In the genomic region with DNA sequence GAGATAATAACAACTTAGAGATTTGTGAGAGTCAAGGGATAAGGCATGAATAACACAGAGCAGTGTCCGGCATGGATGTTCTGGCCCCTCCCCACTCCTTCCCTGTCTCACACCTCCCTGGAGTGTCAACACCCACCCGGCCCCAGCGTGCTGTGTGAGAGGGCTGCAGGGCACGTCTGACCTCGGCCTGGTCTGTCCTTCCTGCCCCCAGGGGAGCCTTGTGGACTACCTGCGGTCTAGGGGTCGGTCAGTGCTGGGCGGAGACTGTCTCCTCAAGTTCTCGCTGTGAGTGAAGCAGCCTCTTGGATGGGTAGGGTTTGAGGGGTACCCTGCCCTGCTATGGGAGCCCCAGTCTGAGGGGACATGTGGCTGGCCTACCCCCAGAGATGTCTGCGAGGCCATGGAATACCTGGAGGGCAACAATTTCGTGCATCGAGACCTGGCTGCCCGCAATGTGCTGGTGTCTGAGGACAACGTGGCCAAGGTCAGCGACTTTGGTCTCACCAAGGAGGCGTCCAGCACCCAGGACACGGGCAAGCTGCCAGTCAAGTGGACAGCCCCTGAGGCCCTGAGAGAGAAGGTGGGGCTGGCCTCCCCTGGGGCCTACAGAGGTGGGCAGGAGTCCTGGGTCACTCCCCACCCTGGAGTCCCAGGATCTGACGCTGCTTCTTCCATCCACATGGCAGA, we compare ENCODE assay signal across 16 cellular contexts. TPM values are rescaled to one million over a fixed set of nuclear protein-coding genes. Genes with fewer than 3 reads are reported as not detected.
DNase-seq lines count a peak whose midpoint lies in the region; ATAC-seq, FAIRE-seq and TF ChIP-seq lines count a peak whose summit lies in the region.
"Had no signal": no experiment of that assay in that cellular context is flagged by ENCODE, and none has a peak within 500 bp of the region (broad histone marks: within the 10 kb centered on the region; RNA-seq: fewer than 3 reads in every experiment).

No MANE protein-coding gene starts in this region.

- H3K27me3 ChIP-seq in CD8-positive, alpha-beta memory T cell (ENCODE audit: insufficient read depth, low read length, poor library complexity, severe bottlenecking), result no peaks in the 10 kb centered on the region
- no peaks in the 10 kb centered on the region for H3K27me3 ChIP-seq in astrocyte (ENCODE audit: insufficient read depth, low read length)
- H3K27me3 ChIP-seq: BE2C had no signal

- POLR2A ChIA-PET in CD8-positive, alpha-beta memory T cell (lab: Charles Lee), result no interaction called here

- no peak for FAIRE-seq in astrocyte (lab: Jason Lieb, UNC)
- FAIRE-seq: H54 had no signal

- CTCF ChIA-PET in activated naive CD4-positive, alpha-beta T cell treated with anti-CD3 and anti-CD28 coated beads, Interleukin-2, amount 10 ng/mL, durations not matched to agents 7 days and 5 days (lab: Charles Lee), result interaction anchor here (0.8 to 15.9 kb wide), 7 partner anchors 8 to 169 kb away, joined by 3 to 880 read pairs (median 3); partner anchors contain the start of gene CSK
- CTCF ChIA-PET in CD8-positive, alpha-beta memory T cell (lab: Charles Lee), result interaction anchor here (0.9 to 15.8 kb wide), 9 partner anchors 14 to 170 kb away, joined by 3 to 1086 read pairs (median 11); partner anchors contain the start of gene CSK

- H3K9ac ChIP-seq in astrocyte (ENCODE audit: low read length), result no peak overlapping the region

- peak overlapping the region; percentile 60 for H3K27ac Mint-ChIP-seq in activated naive CD4-positive, alpha-beta T cell treated with anti-CD3 and anti-CD28 coated beads, Interleukin-2, amount 10 ng/mL, durations not matched to agents 7 days and 5 days
- H3K27ac Mint-ChIP-seq in CD8-positive, alpha-beta memory T cell, result peak overlapping the region in 6 of 8 donors; percentile 17 to 91 (median 66)
- H3K27ac Mint-ChIP-seq in astrocyte (ENCODE audit: unreplicated experiment), result peak overlapping the region; percentile 26
- peak overlapping the region; percentile 88 for H3K27ac Mint-ChIP-seq in stimulated activated memory B cell treated with anti-CD40 and anti-IgM and Interleukin-4, amounts not matched to agents 10 μg/mL and 1 μg/mL and 100 μg/mL, for 72 hours

- no peaks in the 10 kb centered on the region for H3K9me3 Mint-ChIP-seq in activated naive CD4-positive, alpha-beta T cell treated with anti-CD3 and anti-CD28 coated beads, Interleukin-2, amount 10 ng/mL, durations not matched to agents 7 days and 5 days
- no peaks in the 10 kb centered on the region for H3K9me3 Mint-ChIP-seq in CD8-positive, alpha-beta memory T cell
- H3K9me3 Mint-ChIP-seq in astrocyte (ENCODE audit: unreplicated experiment), result no peaks in the 10 kb centered on the region
- no peaks in the 10 kb centered on the region for H3K9me3 Mint-ChIP-seq in stimulated activated memory B cell treated with anti-CD40 and anti-IgM and Interleukin-4, amounts not matched to agents 10 μg/mL and 1 μg/mL and 100 μg/mL, for 72 hours

- H3K4me3 ChIP-seq in CD8-positive, alpha-beta memory T cell (ENCODE audit: low read length), result no peak overlapping the region
- H3K4me3 ChIP-seq in astrocyte (ENCODE audit: insufficient read depth, low read depth, low read length), result no peak overlapping the region

- no peak overlapping the region for H3K4me2 ChIP-seq in astrocyte (ENCODE audit: low read length)

- no peak overlapping the region for H3K4me3 Mint-ChIP-seq in activated naive CD4-positive, alpha-beta T cell treated with anti-CD3 and anti-CD28 coated beads, Interleukin-2, amount 10 ng/mL, durations not matched to agents 7 days and 5 days
- H3K4me3 Mint-ChIP-seq in CD8-positive, alpha-beta memory T cell, result no peak overlapping the region
- no peak overlapping the region for H3K4me3 Mint-ChIP-seq in astrocyte (ENCODE audit: unreplicated experiment)
- no peak overlapping the region for H3K4me3 Mint-ChIP-seq in stimulated activated memory B cell treated with anti-CD40 and anti-IgM and Interleukin-4, amounts not matched to agents 10 μg/mL and 1 μg/mL and 100 μg/mL, for 72 hours

- peaks cover 50% of the 10 kb centered on the region for H3K36me3 ChIP-seq in CD8-positive, alpha-beta memory T cell (ENCODE audit: insufficient read depth, low read length)
- H3K36me3 ChIP-seq in astrocyte (ENCODE audit: insufficient read depth, low read length), result peaks cover 6% of the 10 kb centered on the region

- peaks cover 49% of the 10 kb centered on the region for H3K36me3 Mint-ChIP-seq in activated naive CD4-positive, alpha-beta T cell treated with anti-CD3 and anti-CD28 coated beads, Interleukin-2, amount 10 ng/mL, durations not matched to agents 7 days and 5 days
- H3K36me3 Mint-ChIP-seq in CD8-positive, alpha-beta memory T cell, result peaks cover 4 to 74% (median 5%) of the 10 kb centered on the region in 3 donors
- peaks cover 4% of the 10 kb centered on the region for H3K36me3 Mint-ChIP-seq in astrocyte (ENCODE audit: low read depth, unreplicated experiment)
- peaks cover 64% of the 10 kb centered on the region for H3K36me3 Mint-ChIP-seq in stimulated activated memory B cell treated with anti-CD40 and anti-IgM and Interleukin-4, amounts not matched to agents 10 μg/mL and 1 μg/mL and 100 μg/mL, for 72 hours

- H3K27ac ChIP-seq in CD8-positive, alpha-beta memory T cell (ENCODE audit: low read depth, low read length), result no peak overlapping the region
- no peak overlapping the region for H3K27ac ChIP-seq in astrocyte (ENCODE audit: low read depth, low read length)

- H2AFZ ChIP-seq in astrocyte (ENCODE audit: low read depth, low read length), result no peak overlapping the region

- ATAC-seq in stimulated activated memory B cell treated with anti-CD40 and anti-IgM and Interleukin-4, amounts not matched to agents 10 μg/mL and 1 μg/mL and 100 μg/mL, for 72 hours, result no peak
- ATAC-seq in GM19397 (IDR thresholded peaks at IDR 0.05; ENCODE audit: unreplicated experiment), result no peak

- no peaks in the 10 kb centered on the region for H3K27me3 Mint-ChIP-seq in activated naive CD4-positive, alpha-beta T cell treated with anti-CD3 and anti-CD28 coated beads, Interleukin-2, amount 10 ng/mL, durations not matched to agents 7 days and 5 days
- no peaks in the 10 kb centered on the region for H3K27me3 Mint-ChIP-seq in CD8-positive, alpha-beta memory T cell
- H3K27me3 Mint-ChIP-seq in astrocyte (ENCODE audit: low read depth, unreplicated experiment), result no peaks in the 10 kb centered on the region
- no peaks in the 10 kb centered on the region for H3K27me3 Mint-ChIP-seq in stimulated activated memory B cell treated with anti-CD40 and anti-IgM and Interleukin-4, amounts not matched to agents 10 μg/mL and 1 μg/mL and 100 μg/mL, for 72 hours

- no peak for DNase-seq in activated naive CD4-positive, alpha-beta T cell treated with anti-CD3 and anti-CD28 coated beads, Interleukin-2, amount 10 ng/mL, durations not matched to agents 7 days and 5 days
- no peak for DNase-seq in activated naive CD4-positive, alpha-beta T cell (lab: John Stamatoyannopoulos, UW)
- no peak for DNase-seq in CD8-positive, alpha-beta memory T cell
- no peak for DNase-seq in astrocyte (ENCODE audit: low read depth)
- no peak for DNase-seq in stimulated activated CD4-positive, alpha-beta T cell treated with anti-CD3 and anti-CD28 coated beads, Interleukin-1b, Interleukin-23, amount 100 ng/mL, for 48 hours
- DNase-seq: BE2C, DMS 273 treated with DMSO at 0.1 percent for 48 hours, NCI-H1417, NCI-H2029, NCI-H510A treated with DMSO at 0.1 percent for 48 hours, SIG-M5 had no signal

- H3K9me3 ChIP-seq in CD8-positive, alpha-beta memory T cell (ENCODE audit: low read length), result no peaks in the 10 kb centered on the region
- no peaks in the 10 kb centered on the region for H3K9me3 ChIP-seq in astrocyte (ENCODE audit: insufficient read depth, low read depth, low read length)
- H3K9me3 ChIP-seq: BE2C had no signal

- H4K20me1 ChIP-seq in astrocyte (ENCODE audit: insufficient read depth, low read length), result peaks cover 43% of the 10 kb centered on the region

- no peak for TF ChIP-seq CTCF in astrocyte (IDR thresholded peaks at IDR 0.05; ENCODE audit: insufficient read depth, low read depth, low read length)

- H3K4me1 Mint-ChIP-seq in activated naive CD4-positive, alpha-beta T cell treated with anti-CD3 and anti-CD28 coated beads, Interleukin-2, amount 10 ng/mL, durations not matched to agents 7 days and 5 days, result peaks cover 47% of the 10 kb centered on the region
- H3K4me1 Mint-ChIP-seq in CD8-positive, alpha-beta memory T cell, result peaks cover 32 to 41% (median 37%) of the 10 kb centered on the region in 3 donors
- no peaks in the 10 kb centered on the region for H3K4me1 Mint-ChIP-seq in astrocyte (ENCODE audit: low read depth, unreplicated experiment)
- H3K4me1 Mint-ChIP-seq in stimulated activated memory B cell treated with anti-CD40 and anti-IgM and Interleukin-4, amounts not matched to agents 10 μg/mL and 1 μg/mL and 100 μg/mL, for 72 hours, result peaks cover 60% of the 10 kb centered on the region

- H3K79me2 ChIP-seq in astrocyte (ENCODE audit: insufficient read depth, low read length), result peaks cover 26% of the 10 kb centered on the region

- H3K4me1 ChIP-seq in CD8-positive, alpha-beta memory T cell (ENCODE audit: insufficient read depth, low read length), result peaks cover 43% of the 10 kb centered on the region
- H3K4me1 ChIP-seq in astrocyte (ENCODE audit: insufficient read depth, low read length), result no peaks in the 10 kb centered on the region
- H3K4me1 ChIP-seq: BE2C had no signal

RNA-seq across cellular contexts. Expression of gene LMAN1L, which starts 11.2 kb away (rescaled TPM):
- total RNA-seq in CD8-positive, alpha-beta memory T cell, result under 1 TPM in 1 of 2 experiments, not detected in 1; 0.27 TPM
- not detected for polyA plus RNA-seq in CD8-positive, alpha-beta memory T cell
- total RNA-seq in astrocyte, result 0.32 TPM in 1 of 2 replicates, not detected in the other
- total RNA-seq: Daoy had no signal

RNA-seq across cellular contexts. Expression of gene CSK, which starts 19.6 kb away (rescaled TPM):
- 100 to 1,000 TPM; 288 to 294 TPM for total RNA-seq in CD8-positive, alpha-beta memory T cell
- polyA plus RNA-seq in CD8-positive, alpha-beta memory T cell, result 154 TPM
- total RNA-seq in astrocyte, result 45.4 and 49.8 TPM in 2 replicates

RNA-seq across cellular contexts. Expression of gene CPLX3, which starts 25.0 kb away (rescaled TPM):
- total RNA-seq in CD8-positive, alpha-beta memory T cell, result not detected
- polyA plus RNA-seq in CD8-positive, alpha-beta memory T cell, result not detected
- not detected in 2 replicates for total RNA-seq in astrocyte
- total RNA-seq: Daoy, LHCN-M2 had no signal

RNA-seq across cellular contexts. Expression of gene ULK3, which starts 41.5 kb away (rescaled TPM):
- 10 to 100 TPM; 53.9 to 60.1 TPM for total RNA-seq in CD8-positive, alpha-beta memory T cell
- 43.1 TPM for polyA plus RNA-seq in CD8-positive, alpha-beta memory T cell
- total RNA-seq in astrocyte, result 14.2 and 15.6 TPM in 2 replicates

RNA-seq across cellular contexts. Expression of gene CYP1A2, which starts 52.8 kb away (rescaled TPM):
- total RNA-seq in CD8-positive, alpha-beta memory T cell, result not detected
- polyA plus RNA-seq in CD8-positive, alpha-beta memory T cell, result not detected
- total RNA-seq in astrocyte, result not detected in 2 replicates
- total RNA-seq: Daoy, LHCN-M2 had no signal

Comparison
In these comparisons a context has a peak if more than half of its experiments do, and no peak if none do; other contexts are left out.
1. H3K27ac Mint-ChIP-seq: peak in every context shown above with its lines; median percentile 88 in stimulated activated memory B cell treated with anti-CD40 and anti-IgM and Interleukin-4, amounts not matched to agents 10 μg/mL and 1 μg/mL and 100 μg/mL, for 72 hours; 66 in CD8-positive, alpha-beta memory T cell; 60 in activated naive CD4-positive, alpha-beta T cell treated with anti-CD3 and anti-CD28 coated beads, Interleukin-2, amount 10 ng/mL, durations not matched to agents 7 days and 5 days; 26 in astrocyte.